Comparison of ENCODE assay signal across 17 cellular contexts in the genomic region with DNA sequence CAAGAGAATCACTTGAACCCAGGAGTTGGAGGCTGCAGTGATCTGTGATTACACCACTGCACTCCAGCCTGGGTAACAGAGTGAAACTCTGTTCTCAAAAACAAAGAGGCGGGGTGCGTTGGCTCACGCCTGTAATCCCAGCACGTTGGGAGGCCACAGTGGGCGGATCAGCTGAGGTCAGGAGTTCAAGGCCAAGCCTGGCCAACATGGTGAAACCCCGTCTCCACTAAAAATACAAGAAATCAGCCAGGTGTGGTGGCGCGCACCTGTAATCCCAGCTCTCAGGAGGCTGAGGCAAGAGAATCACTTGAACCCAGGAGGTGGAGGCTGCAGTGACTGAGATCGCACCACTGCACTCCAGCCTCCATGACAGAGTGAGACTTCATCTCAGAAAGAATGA. TPM values are rescaled to one million over a fixed set of nuclear protein-coding genes. Genes with fewer than 3 reads are reported as not detected.
A peak's percentile ranks its signal among the peaks of the same experiment; 100 is the strongest.
DNase-seq lines count a peak whose midpoint lies in the region; ATAC-seq and TF ChIP-seq lines count a peak whose summit lies in the region.
"Had no signal": no experiment of that assay in that cellular context is flagged by ENCODE, and none has a peak within 500 bp of the region (broad histone marks: within the 10 kb centered on the region; RNA-seq: fewer than 3 reads in every experiment).

No MANE protein-coding gene starts in this region.

- peak overlapping the region; percentile 41 for H3K27ac Mint-ChIP-seq in activated CD4-positive, alpha-beta T cell treated with anti-CD3 and anti-CD28 coated beads, Interleukin-2, amount 10 ng/mL, durations not matched to agents 24 days and 14 days
- H3K27ac Mint-ChIP-seq in activated T-helper 17 cell treated with anti-CD3 and anti-CD28 coated beads, Interleukin-2, amount 50 U/mL, for 72 hours: peak overlapping the region; percentile 39
- peak overlapping the region; percentile 60 for H3K27ac Mint-ChIP-seq in stimulated activated effector memory CD8-positive, alpha-beta T cell treated with anti-CD3 and anti-CD28 coated beads, Interleukin-12 subunit alpha, Interleukin-12 subunit beta, amount 100 ng/mL, for 72 hours
- H3K27ac Mint-ChIP-seq: CD4-positive, alpha-beta T cell had no signal

- H3K79me1 ChIP-seq in mesendoderm (ENCODE audit: low read length): no peaks in the 10 kb centered on the region

- H2BK120ac ChIP-seq in mesendoderm (ENCODE audit: low read depth, low read length): no peak overlapping the region

- H3K27me3 ChIP-seq in left ventricle myocardium inferior (ENCODE audit: low read depth) (no peaks in the 10 kb centered on the region), heart right ventricle (no peaks in the 10 kb centered on the region), mesendoderm (ENCODE audit: insufficient read depth, low read length, poor library complexity) (no peaks in the 10 kb centered on the region)

- H3K4me1 ChIP-seq in left ventricle myocardium inferior (peaks cover 13% of the 10 kb centered on the region), heart right ventricle (peaks cover 0 to 9% (median 0%) of the 10 kb centered on the region in 9 donors), mesendoderm (ENCODE audit: control insufficient read depth, low read depth, low read length) (no peaks in the 10 kb centered on the region)
- H3K4me1 ChIP-seq: Caco-2, HAP-1 had no signal

- H3K4ac ChIP-seq in mesendoderm (ENCODE audit: low read depth, low read length): no peak overlapping the region

- no peak overlapping the region for H3K56ac ChIP-seq in mesendoderm (ENCODE audit: low read length)

- peaks cover 61% of the 10 kb centered on the region for H3K36me3 Mint-ChIP-seq in activated CD4-positive, alpha-beta T cell treated with anti-CD3 and anti-CD28 coated beads, Interleukin-2, amount 10 ng/mL, durations not matched to agents 24 days and 14 days (ENCODE audit: low read depth)
- peaks cover 98% of the 10 kb centered on the region for H3K36me3 Mint-ChIP-seq in activated T-helper 17 cell treated with anti-CD3 and anti-CD28 coated beads, Interleukin-2, amount 50 U/mL, for 72 hours (ENCODE audit: low read depth)
- H3K36me3 Mint-ChIP-seq in stimulated activated effector memory CD8-positive, alpha-beta T cell treated with anti-CD3 and anti-CD28 coated beads, Interleukin-12 subunit alpha, Interleukin-12 subunit beta, amount 100 ng/mL, for 72 hours: peaks cover 99% of the 10 kb centered on the region

- no peak for DNase-seq in activated CD4-positive, alpha-beta T cell treated with anti-CD3 and anti-CD28 coated beads, Interleukin-2, amount 10 ng/mL, durations not matched to agents 24 days and 14 days
- DNase-seq in activated CD4-positive, alpha-beta T cell treated with anti-CD3 and anti-CD28 coated beads, Interleukin-2, amount 50 U/mL, for 1 hour: no peak
- no peak for DNase-seq in left ventricle myocardium inferior
- no peak for DNase-seq in heart right ventricle
- DNase-seq in stimulated activated effector memory CD8-positive, alpha-beta T cell treated with anti-CD3 and anti-CD28 coated beads, Interleukin-12 subunit alpha, Interleukin-12 subunit beta, amount 100 ng/mL, for 72 hours (ENCODE audit: low spot score in 2 of 2): no peak
- no peak for DNase-seq in mesendoderm
- DNase-seq: AML-193; Caco-2; CD4-positive, alpha-beta T cell; GM23248 had no signal

- no peak overlapping the region for H2BK15ac ChIP-seq in mesendoderm (replicated peaks; ENCODE audit: low read depth)

- no peak overlapping the region for H3K9ac ChIP-seq in mesendoderm (ENCODE audit: low read length)
- H3K9ac ChIP-seq: GM23248 had no signal

- H2BK5ac ChIP-seq in mesendoderm (ENCODE audit: low read length): no peak overlapping the region

- no peak overlapping the region for H4K5ac ChIP-seq in mesendoderm (ENCODE audit: low read length)

- H3K4me3 Mint-ChIP-seq in activated CD4-positive, alpha-beta T cell treated with anti-CD3 and anti-CD28 coated beads, Interleukin-2, amount 10 ng/mL, durations not matched to agents 24 days and 14 days: no peak overlapping the region
- no peak overlapping the region for H3K4me3 Mint-ChIP-seq in activated T-helper 17 cell treated with anti-CD3 and anti-CD28 coated beads, Interleukin-2, amount 50 U/mL, for 72 hours
- H3K4me3 Mint-ChIP-seq in stimulated activated effector memory CD8-positive, alpha-beta T cell treated with anti-CD3 and anti-CD28 coated beads, Interleukin-12 subunit alpha, Interleukin-12 subunit beta, amount 100 ng/mL, for 72 hours: no peak overlapping the region
- H3K4me3 Mint-ChIP-seq: CD4-positive, alpha-beta T cell had no signal

- intact Hi-C loops in activated CD4-positive, alpha-beta T cell treated with anti-CD3 and anti-CD28 coated beads, Interleukin-2, amount 10 ng/mL, durations not matched to agents 24 days and 14 days (cut with micrococcal nuclease): no loop called here
- intact Hi-C loops in left ventricle myocardium inferior (cut with micrococcal nuclease): no loop called here
- intact Hi-C loops in heart right ventricle (cut with DNase I): no loop called here

- H3K36me3 ChIP-seq in left ventricle myocardium inferior (peaks cover 59% of the 10 kb centered on the region), heart right ventricle (peaks cover 0 to 100% (median 45%) of the 10 kb centered on the region in 9 donors), mesendoderm (ENCODE audit: control insufficient read depth, insufficient read depth, low read length) (peaks cover 1% of the 10 kb centered on the region)

- H2AK5ac ChIP-seq in mesendoderm (ENCODE audit: low read length): no peak overlapping the region

- no peaks in the 10 kb centered on the region for H3K9me3 Mint-ChIP-seq in activated CD4-positive, alpha-beta T cell treated with anti-CD3 and anti-CD28 coated beads, Interleukin-2, amount 10 ng/mL, durations not matched to agents 24 days and 14 days
- H3K9me3 Mint-ChIP-seq in activated T-helper 17 cell treated with anti-CD3 and anti-CD28 coated beads, Interleukin-2, amount 50 U/mL, for 72 hours: no peaks in the 10 kb centered on the region
- no peaks in the 10 kb centered on the region for H3K9me3 Mint-ChIP-seq in stimulated activated effector memory CD8-positive, alpha-beta T cell treated with anti-CD3 and anti-CD28 coated beads, Interleukin-12 subunit alpha, Interleukin-12 subunit beta, amount 100 ng/mL, for 72 hours
- H3K9me3 Mint-ChIP-seq: CD4-positive, alpha-beta T cell had no signal

- TF ChIP-seq CTCF in left ventricle myocardium inferior (IDR thresholded peaks at IDR 0.05; ENCODE audit: borderline replicate concordance) (no peak), heart right ventricle (IDR thresholded peaks at IDR 0.05) (no peak)

- ATAC-seq in heart right ventricle (no peak), HG02840 (IDR thresholded peaks at IDR 0.05; ENCODE audit: low FRiP score, unreplicated experiment) (no peak)
- no peak for ATAC-seq in activated T-helper 17 cell treated with anti-CD3 and anti-CD28 coated beads, Interleukin-2, amount 50 U/mL, for 72 hours (replicated peaks)
- no peak for ATAC-seq in stimulated activated effector memory CD8-positive, alpha-beta T cell treated with anti-CD3 and anti-CD28 coated beads, Interleukin-12 subunit alpha, Interleukin-12 subunit beta, amount 100 ng/mL, for 72 hours
- ATAC-seq: A549 had no signal

- no peak overlapping the region for H3K18ac ChIP-seq in mesendoderm (ENCODE audit: low read length)

- no peak overlapping the region for H3K23ac ChIP-seq in mesendoderm (ENCODE audit: low read length)

- H3K4me3 ChIP-seq in left ventricle myocardium inferior (no peak overlapping the region), heart right ventricle (no peak overlapping the region), mesendoderm (ENCODE audit: low read length) (no peak overlapping the region)
- H3K4me3 ChIP-seq: A549, GM23248, HAP-1 had no signal

- WGBS in heart right ventricle, 2 donors: 87 to 91% methylated on average over 9 of the region's 9 CpGs
- no CpG with 5 or more reads among the region's 9 CpGs for WGBS in mesendoderm (ENCODE audit: extremely low coverage, insufficient coverage, low lambda C conversion rate)

- H3K27me3 Mint-ChIP-seq in activated CD4-positive, alpha-beta T cell treated with anti-CD3 and anti-CD28 coated beads, Interleukin-2, amount 10 ng/mL, durations not matched to agents 24 days and 14 days: no peaks in the 10 kb centered on the region
- no peaks in the 10 kb centered on the region for H3K27me3 Mint-ChIP-seq in activated T-helper 17 cell treated with anti-CD3 and anti-CD28 coated beads, Interleukin-2, amount 50 U/mL, for 72 hours
- H3K27me3 Mint-ChIP-seq: CD4-positive, alpha-beta T cell had no signal

- H4K8ac ChIP-seq in mesendoderm (ENCODE audit: low read depth, low read length): no peak overlapping the region

- H3K4me2 ChIP-seq in mesendoderm (ENCODE audit: low read length): no peak overlapping the region
- H3K4me2 ChIP-seq: A549 had no signal

- no peaks in the 10 kb centered on the region for H3K4me1 Mint-ChIP-seq in activated CD4-positive, alpha-beta T cell treated with anti-CD3 and anti-CD28 coated beads, Interleukin-2, amount 10 ng/mL, durations not matched to agents 24 days and 14 days
- no peaks in the 10 kb centered on the region for H3K4me1 Mint-ChIP-seq in activated T-helper 17 cell treated with anti-CD3 and anti-CD28 coated beads, Interleukin-2, amount 50 U/mL, for 72 hours
- no peaks in the 10 kb centered on the region for H3K4me1 Mint-ChIP-seq in stimulated activated effector memory CD8-positive, alpha-beta T cell treated with anti-CD3 and anti-CD28 coated beads, Interleukin-12 subunit alpha, Interleukin-12 subunit beta, amount 100 ng/mL, for 72 hours

- H3K9me3 ChIP-seq in left ventricle myocardium inferior (replicated peaks): no peaks in the 10 kb centered on the region
- H3K9me3 ChIP-seq in heart right ventricle: no peaks in the 10 kb centered on the region
- H3K9me3 ChIP-seq: A549, Caco-2, HAP-1 had no signal

- peak overlapping the region; percentile 17 for H3K27ac ChIP-seq in left ventricle myocardium inferior (replicated peaks)
- H3K27ac ChIP-seq in heart right ventricle: no peak overlapping the region
- no peak overlapping the region for H3K27ac ChIP-seq in mesendoderm (ENCODE audit: low read depth, low read length)
- H3K27ac ChIP-seq: 22Rv1, A549, C4-2B, GM23248, HL-60 had no signal

- no peaks in the 10 kb centered on the region for H3K79me2 ChIP-seq in mesendoderm (ENCODE audit: control insufficient read depth, insufficient read depth, low read length)

RNA-seq across cellular contexts. Expression of a gene that starts 42.4 kb away (rescaled TPM):
- 94.6 and 96.3 TPM in 2 replicates for total RNA-seq in activated CD4-positive, alpha-beta T cell treated with anti-CD3 and anti-CD28 coated beads, Interleukin-2, amount 10 ng/mL, durations not matched to agents 24 days and 14 days
- total RNA-seq in left ventricle myocardium inferior (3.7 TPM), heart right ventricle (1 to 10 TPM; 3.5 to 8.0 (median 4.6) TPM)
- polyA plus RNA-seq in heart right ventricle: 1 to 10 TPM; 1.3 to 1.8 TPM
- 100 to 1,000 TPM; 129 to 141 TPM for total RNA-seq in activated T-helper 17 cell treated with anti-CD3 and anti-CD28 coated beads, Interleukin-2, amount 50 U/mL, for 72 hours
- polyA plus RNA-seq in mesendoderm (2013, experiment 1 of 2): 29.4 TPM
- 30.0 TPM for polyA plus RNA-seq in mesendoderm (2013, experiment 2 of 2)

Comparison
In these comparisons a context has a peak if more than half of its experiments do, and no peak if none do; other contexts are left out.
1. RNA of a gene that starts 42.4 kb away (total RNA-seq): 129 to 141 TPM in activated T-helper 17 cell treated with anti-CD3 and anti-CD28 coated beads, Interleukin-2, amount 50 U/mL, for 72 hours and 94.6 to 96.3 TPM in activated CD4-positive, alpha-beta T cell treated with anti-CD3 and anti-CD28 coated beads, Interleukin-2, amount 10 ng/mL, durations not matched to agents 24 days and 14 days; 3.5 to 8.0 TPM in heart right ventricle and 3.7 TPM in left ventricle myocardium inferior (single experiment); every median in the first group is over 10 times any median in the second.
2. Peak in every context shown above with its lines, with median percentiles within 50 percentile points of each other: H3K27ac Mint-ChIP-seq.